In genomic region chr10:60662917-60663614, GRCh38 we compare ENCODE assay signal across 15 cellular contexts.
DNase-seq lines count a peak whose midpoint lies in the region; ATAC-seq and TF ChIP-seq lines count a peak whose summit lies in the region.
"Had no signal": no experiment of that assay in that cellular context is flagged by ENCODE, and none has a peak within 500 bp of the region (broad histone marks: within the 10 kb centered on the region; RNA-seq: fewer than 3 reads in every experiment).

No MANE protein-coding gene starts in this region.

- no peak overlapping the region for H3K4me3 ChIP-seq in Panc1 (ENCODE audit: low read depth in 2 of 2, low read length in 2 of 2)
- no peak overlapping the region for H3K4me3 ChIP-seq in epithelial cell of esophagus (ENCODE audit: low read length)
- H3K4me3 ChIP-seq in upper lobe of right lung, result no peak overlapping the region
- H3K4me3 ChIP-seq: esophagus squamous epithelium, left ventricle myocardium inferior, Peyer's patch, vagina had no signal

- H3K27me3 Mint-ChIP-seq in activated T-cell treated with anti-CD3 and anti-CD28 coated beads, Interleukin-2, amount 50 U/mL, for 24 hours, result no peaks in the 10 kb centered on the region

- ATAC-seq in Panc1 (no peak), upper lobe of right lung (peak; percentile 67), HG03520 (IDR thresholded peaks at IDR 0.05; ENCODE audit: unreplicated experiment) (no peak), HG02571 (IDR thresholded peaks at IDR 0.05; ENCODE audit: unreplicated experiment) (no peak), GM21737 (IDR thresholded peaks at IDR 0.05; ENCODE audit: unreplicated experiment) (no peak)

- H3K27ac ChIP-seq in Panc1 (ENCODE audit: low read length), result no peak overlapping the region
- H3K27ac ChIP-seq in upper lobe of right lung, result peak overlapping the region; percentile 53
- H3K27ac ChIP-seq: esophagus squamous epithelium, left ventricle myocardium inferior, Peyer's patch, vagina had no signal

- CTCF ChIA-PET in Panc1 (lab: Charles Lee), result no interaction called here

- peak overlapping the region; percentile 41 for H3K27ac Mint-ChIP-seq in activated T-cell treated with anti-CD3 and anti-CD28 coated beads, Interleukin-2, amount 50 U/mL, for 24 hours

- intact Hi-C loops in Panc1 (cut with micrococcal nuclease; ENCODE audit: unreplicated experiment) (no loop called here), upper lobe of right lung (cut with DNase I) (no loop called here)

- H3K36me3 Mint-ChIP-seq in activated T-cell treated with anti-CD3 and anti-CD28 coated beads, Interleukin-2, amount 50 U/mL, for 24 hours (ENCODE audit: low read depth), result no peaks in the 10 kb centered on the region

- peak; percentile 9; the same call in 1 of the 2 replicates for TF ChIP-seq CTCF in Panc1 (IDR thresholded peaks at IDR 0.05)
- TF ChIP-seq CTCF in epithelial cell of esophagus (IDR thresholded peaks at IDR 0.05; ENCODE audit: insufficient read depth, low read depth, low read length, missing control alignments), result no peak
- no peak for TF ChIP-seq CTCF in upper lobe of right lung (IDR thresholded peaks at IDR 0.05)

- no TSS peak for BruUV-seq in Panc1 (replicated peaks; lab: Mats Ljungman, UMichigan)

- POLR2A ChIA-PET in Panc1 (lab: Charles Lee), result no interaction called here

- DNase-seq in activated T-cell treated with anti-CD3 and anti-CD28 coated beads, Interleukin-2, amount 50 U/mL, for 24 hours, result no peak
- DNase-seq in activated T-cell treated with anti-CD3 and anti-CD28 coated beads, Interleukin-2, amount 50 U/mL, for 1 hour, result no peak
- DNase-seq in Panc1 (ENCODE audit: low read depth, low spot score) (no peak), epithelial cell of esophagus (ENCODE audit: low read depth) (peak; percentile 45), upper lobe of right lung (no peak)
- DNase-seq: activated CD4-positive, alpha-beta T cell treated with anti-CD3 and anti-CD28 coated beads for 48 hours; C1 segment of cervical spinal cord; esophagus squamous epithelium; left ventricle myocardium inferior; Peyer's patch; posterior cingulate gyrus had no signal

- no peak overlapping the region for H3K4me3 Mint-ChIP-seq in activated T-cell treated with anti-CD3 and anti-CD28 coated beads, Interleukin-2, amount 50 U/mL, for 24 hours

- H3K4me1 ChIP-seq in Panc1 (ENCODE audit: control insufficient read depth, insufficient read depth, low read length) (no peaks in the 10 kb centered on the region), upper lobe of right lung (peaks cover 11% of the 10 kb centered on the region)
- H3K4me1 ChIP-seq: left ventricle myocardium inferior, Peyer's patch, vagina had no signal

- H3K4me1 Mint-ChIP-seq in activated T-cell treated with anti-CD3 and anti-CD28 coated beads, Interleukin-2, amount 50 U/mL, for 24 hours (ENCODE audit: low read depth), result peaks cover 53% of the 10 kb centered on the region

- peaks cover 3% of the 10 kb centered on the region for H3K9me3 Mint-ChIP-seq in activated T-cell treated with anti-CD3 and anti-CD28 coated beads, Interleukin-2, amount 50 U/mL, for 24 hours

- in situ Hi-C loops in Panc1 (cut with HindIII; ENCODE audit: low pct_unique_long_range_greater_than_20kb, low sequenced_read_pairs), result no loop called here

- H3K27me3 ChIP-seq in Panc1 (ENCODE audit: control insufficient read depth, insufficient read depth, low read length) (peaks cover 4% of the 10 kb centered on the region; the same call in 1 of the 2 replicates), upper lobe of right lung (no peaks in the 10 kb centered on the region)
- H3K27me3 ChIP-seq: esophagus squamous epithelium, Peyer's patch, vagina had no signal

- H3K9me3 ChIP-seq in Panc1 (ENCODE audit: control insufficient read depth, insufficient read depth, low read depth, low read length), result peaks cover 7% of the 10 kb centered on the region
- no peaks in the 10 kb centered on the region for H3K9me3 ChIP-seq in upper lobe of right lung
- H3K9me3 ChIP-seq: Peyer's patch, vagina had no signal

- no peaks in the 10 kb centered on the region for H3K36me3 ChIP-seq in Panc1 (ENCODE audit: control insufficient read depth, insufficient read depth, low read length)
- no peaks in the 10 kb centered on the region for H3K36me3 ChIP-seq in upper lobe of right lung
- H3K36me3 ChIP-seq: esophagus squamous epithelium, left ventricle myocardium inferior, Peyer's patch, vagina had no signal
